In the genomic region with DNA sequence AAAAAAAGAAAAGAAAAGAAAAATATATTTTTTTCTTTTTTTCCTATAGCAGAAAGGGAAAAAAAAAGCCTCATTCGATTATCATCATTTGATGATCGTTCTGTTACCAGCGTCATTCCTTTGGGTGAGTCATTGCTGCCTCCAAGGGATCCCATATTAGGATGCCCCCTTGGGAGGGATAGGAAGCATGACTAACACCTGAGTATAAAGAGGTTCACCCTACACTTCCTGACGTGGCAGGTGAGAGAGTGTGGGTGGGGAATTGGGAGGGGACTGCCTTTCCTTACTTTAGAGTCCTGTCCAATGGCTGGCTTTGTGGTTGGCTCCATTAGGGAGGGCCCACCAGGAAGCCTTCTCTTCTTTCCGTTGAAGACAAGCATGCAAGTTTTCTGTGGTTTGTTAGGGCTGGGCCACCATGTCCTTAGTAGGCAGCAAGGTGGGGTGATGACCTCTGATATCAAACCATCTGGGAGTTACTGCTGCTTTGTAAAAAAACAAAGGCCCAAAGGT, we compare ENCODE assay signal across 8 cellular contexts. TPM values are rescaled to one million over a fixed set of nuclear protein-coding genes. Genes with fewer than 3 reads are reported as not detected.
DNase-seq lines count a peak whose midpoint lies in the region; ATAC-seq lines count a peak whose summit lies in the region.

No MANE protein-coding gene starts in this region.

- H3K4me3 Mint-ChIP-seq in effector memory CD8-positive, alpha-beta T cell = no peak overlapping the region

- no peak overlapping the region for H3K27ac Mint-ChIP-seq in effector memory CD8-positive, alpha-beta T cell

- peaks cover 0 to 4% of the 10 kb centered on the region in 2 donors for H3K4me1 Mint-ChIP-seq in effector memory CD8-positive, alpha-beta T cell (ENCODE audit: low read depth in 2 of 2)

- WGBS in esophagus, 2 donors = 35 to 56% methylated on average over 5 of the region's 5 CpGs

- peak; percentile 69 for DNase-seq in H4 (ENCODE audit: low spot score)
- peak; percentile 99 for DNase-seq in SW480 (ENCODE audit: low spot score)
- DNase-seq in stimulated activated CD8-positive, alpha-beta memory T cell treated with anti-CD3 and anti-CD28 coated beads, Interleukin-4, amount 100 ng/mL, for 24 hours (ENCODE audit: low read depth) = peak; percentile 5
- no peak for DNase-seq in foreskin melanocyte
- DNase-seq in anterior cingulate cortex (lab: John Stamatoyannopoulos, UW) = no peak
- DNase-seq in effector memory CD8-positive, alpha-beta T cell = no peak

- no peak for ATAC-seq in HG03442 (IDR thresholded peaks at IDR 0.05; ENCODE audit: unreplicated experiment)
- ATAC-seq in effector memory CD8-positive, alpha-beta T cell (replicated peaks) = no peak

- no peaks in the 10 kb centered on the region for H3K9me3 ChIP-seq in esophagus (ENCODE audit: control insufficient read depth in 2 of 2, insufficient read depth in 1 of 2, low read depth in 1 of 2, low read length in 1 of 2)

- H3K36me3 ChIP-seq in esophagus (ENCODE audit: control insufficient read depth in 2 of 2, insufficient read depth in 2 of 2, low read length in 1 of 2) = no peaks in the 10 kb centered on the region

- no peaks in the 10 kb centered on the region for H3K27me3 ChIP-seq in esophagus (ENCODE audit: control insufficient read depth in 1 of 2, insufficient read depth in 2 of 2, low read length in 2 of 2)

- H3K27ac ChIP-seq in esophagus (ENCODE audit: low read depth in 2 of 2, low read length in 1 of 2) = peak overlapping the region; percentile 2 to 48

- H3K36me3 Mint-ChIP-seq in effector memory CD8-positive, alpha-beta T cell (ENCODE audit: insufficient read depth) = no peaks in the 10 kb centered on the region

- no peak overlapping the region for H3K4me3 ChIP-seq in esophagus (ENCODE audit: low read depth in 1 of 2, low read length in 2 of 2)

- H3K4me1 ChIP-seq in esophagus (ENCODE audit: control insufficient read depth in 2 of 2, insufficient read depth in 2 of 2, low read length in 1 of 2) = peaks cover 0 to 4% of the 10 kb centered on the region in 2 donors

- no peaks in the 10 kb centered on the region for H3K27me3 Mint-ChIP-seq in effector memory CD8-positive, alpha-beta T cell

- H3K9me3 Mint-ChIP-seq in effector memory CD8-positive, alpha-beta T cell = no peaks in the 10 kb centered on the region

RNA-seq across cellular contexts. Expression of a gene that starts 56.1 kb away (rescaled TPM):
- 28.9 and 39.5 TPM in 2 replicates for total RNA-seq in H4 (2014; rRNA removed; shearing (Covaris generic))
- 1 to 10 TPM; 2.5 to 3.4 TPM for polyA plus RNA-seq in esophagus

Comparison
In these comparisons a context has a peak if more than half of its experiments do, and no peak if none do; other contexts are left out.
1. DNase-seq: peak in H4 (single experiment), SW480 (single experiment) and stimulated activated CD8-positive, alpha-beta memory T cell treated with anti-CD3 and anti-CD28 coated beads, Interleukin-4, amount 100 ng/mL, for 24 hours (single experiment); none in foreskin melanocyte (single experiment), anterior cingulate cortex (0 of 58) and effector memory CD8-positive, alpha-beta T cell (0 of 3).